Comparison of ENCODE assay signal across 20 cellular contexts in the genomic region with DNA sequence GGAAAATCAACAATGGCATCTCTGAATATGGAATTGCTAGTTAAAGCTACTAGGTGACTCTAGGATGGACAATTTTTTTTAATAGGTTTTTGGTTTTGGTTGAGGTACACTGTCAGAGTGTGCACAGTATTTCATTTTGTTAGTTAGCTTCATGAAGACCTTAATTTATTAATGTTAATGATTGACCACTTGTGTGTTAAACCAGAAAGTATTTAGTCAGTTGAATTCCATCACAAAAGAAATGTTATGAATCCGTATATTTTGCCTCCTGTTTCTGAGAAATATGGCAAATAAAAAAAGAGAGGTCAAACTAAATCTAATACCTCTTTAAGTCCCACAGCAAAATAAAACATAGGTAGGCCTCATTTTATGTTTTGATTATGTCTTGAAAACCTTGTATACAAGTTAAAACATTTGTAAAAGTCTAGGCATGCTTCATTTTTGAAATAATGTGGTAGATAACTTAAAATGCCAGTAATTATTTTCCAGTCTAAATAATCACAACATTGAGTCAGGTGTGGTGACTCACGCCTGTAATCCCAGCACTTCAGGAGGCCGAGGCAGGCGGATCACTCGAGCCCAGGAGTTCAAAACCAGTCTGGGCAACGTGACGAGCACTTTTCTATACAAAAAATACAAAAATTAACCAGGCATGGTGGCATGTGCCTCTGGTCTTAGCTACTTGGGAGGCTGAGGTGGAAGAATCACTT. TPM values are rescaled to one million over a fixed set of nuclear protein-coding genes. Genes with fewer than 3 reads are reported as not detected.
DNase-seq lines count a peak whose midpoint lies in the region; ATAC-seq and TF ChIP-seq lines count a peak whose summit lies in the region.
"Had no signal": no experiment of that assay in that cellular context is flagged by ENCODE, and none has a peak within 500 bp of the region (broad histone marks: within the 10 kb centered on the region; RNA-seq: fewer than 3 reads in every experiment).

No MANE protein-coding gene starts in this region.

- H3K4me1 ChIP-seq in foreskin keratinocyte (no peaks in the 10 kb centered on the region), gastrocnemius medialis (peaks cover 0 to 14% of the 10 kb centered on the region in 2 donors)

- no peak overlapping the region for H3K4me3 Mint-ChIP-seq in Calu3 (ENCODE audit: low read depth, unreplicated experiment)
- H3K4me3 Mint-ChIP-seq: IgD-negative memory B cell, memory B cell, type B pancreatic cell had no signal

- H3K27me3 Mint-ChIP-seq in Calu3 (ENCODE audit: unreplicated experiment), result no peaks in the 10 kb centered on the region
- H3K27me3 Mint-ChIP-seq: memory B cell, type B pancreatic cell had no signal

- ATAC-seq in foreskin keratinocyte, result peak; percentile 58
- no peak for ATAC-seq in gastrocnemius medialis
- no peak for ATAC-seq in GM18873 (IDR thresholded peaks at IDR 0.05; ENCODE audit: low FRiP score, unreplicated experiment)
- ATAC-seq: activated naive CD4-positive, alpha-beta T cell treated with anti-CD3 and anti-CD28 coated beads, Interleukin-2, amount 50 U/mL, for 72 hours; Panc1 had no signal

- TF ChIP-seq POLR2A in gastrocnemius medialis (IDR thresholded peaks at IDR 0.05), result no peak

- in situ Hi-C loops in gastrocnemius medialis (cut with MboI; ENCODE audit: low sequenced_read_pairs in 4 of 4), result no loop called here

- H3K4me1 Mint-ChIP-seq in Calu3 (ENCODE audit: low read depth, unreplicated experiment), result peaks cover 9% of the 10 kb centered on the region
- H3K4me1 Mint-ChIP-seq: IgD-negative memory B cell, memory B cell had no signal

- DNase-seq in EH (ENCODE audit: low read depth) (peak; percentile 56), RPMI7951 (ENCODE audit: low read depth) (peak; percentile 25), foreskin keratinocyte (peak in 1 of 2 donors; percentile 25), gastrocnemius medialis (no peak), C1 segment of cervical spinal cord (lab: John Stamatoyannopoulos, UW) (no peak), SIG-M5 (lab: John Stamatoyannopoulos, UW) (no peak), Calu3 (no peak)
- DNase-seq: activated CD4-positive, alpha-beta T cell treated with anti-CD3 and anti-CD28 coated beads for 1 hour; activated CD8-positive, alpha-beta memory T cell treated with anti-CD3 and anti-CD28 coated beads, Interleukin-2, amount 50 U/mL, for 48 hours; DND-41; NCI-H1417; NCI-H510A treated with DMSO at 0.1 percent for 48 hours; nucleus accumbens; T-helper 1 cell had no signal

- no peaks in the 10 kb centered on the region for H3K36me3 Mint-ChIP-seq in Calu3 (ENCODE audit: insufficient read depth, unreplicated experiment)
- H3K36me3 Mint-ChIP-seq: activated naive CD4-positive, alpha-beta T cell treated with anti-CD3 and anti-CD28 coated beads, Interleukin-2, amount 50 U/mL, for 72 hours; IgD-negative memory B cell; memory B cell; type B pancreatic cell had no signal

- H3K27ac ChIP-seq in foreskin keratinocyte (no peak overlapping the region), gastrocnemius medialis (peak overlapping the region in 3 of 4 donors; percentile 41 to 58 (median 58))

- H3K27me3 ChIP-seq in foreskin keratinocyte (no peaks in the 10 kb centered on the region), gastrocnemius medialis (no peaks in the 10 kb centered on the region)

- H3K36me3 ChIP-seq in gastrocnemius medialis, result no peaks in the 10 kb centered on the region

- no peak overlapping the region for H3K27ac Mint-ChIP-seq in Calu3 (ENCODE audit: unreplicated experiment)
- H3K27ac Mint-ChIP-seq: activated naive CD4-positive, alpha-beta T cell treated with anti-CD3 and anti-CD28 coated beads, Interleukin-2, amount 50 U/mL, for 72 hours; IgD-negative memory B cell; memory B cell; type B pancreatic cell had no signal

- no peaks in the 10 kb centered on the region for H3K9me3 Mint-ChIP-seq in Calu3 (ENCODE audit: low read depth, unreplicated experiment)
- H3K9me3 Mint-ChIP-seq: activated naive CD4-positive, alpha-beta T cell treated with anti-CD3 and anti-CD28 coated beads, Interleukin-2, amount 50 U/mL, for 72 hours; type B pancreatic cell had no signal

- TF ChIP-seq CTCF in foreskin keratinocyte (conservative IDR thresholded peaks at IDR 0.05) (no peak), gastrocnemius medialis (IDR thresholded peaks at IDR 0.05 in 4 of 5, conservative IDR thresholded peaks at IDR 0.05 in 1 of 5) (no peak), Calu3 (IDR thresholded peaks at IDR 0.05; ENCODE audit: unreplicated experiment) (no peak)

- intact Hi-C loops in gastrocnemius medialis (cut with DNase I; ENCODE audit: low total_unique reads) (no loop called here), Calu3 (cut with micrococcal nuclease; ENCODE audit: unreplicated experiment) (loop anchor here (1.0 kb wide), 1 partner anchor 45 kb away; no protein-coding TSS in a partner anchor)

- H3K9me3 ChIP-seq in gastrocnemius medialis, result no peaks in the 10 kb centered on the region

- CTCF ChIA-PET in Calu3 (lab: Charles Lee), result interaction anchor here (0.6 kb wide), 1 partner anchor 18 kb away, joined by 4 read pairs; no protein-coding TSS in a partner anchor

- H3K4me3 ChIP-seq in gastrocnemius medialis, result no peak overlapping the region

- no TSS peak for BruUV-seq in Calu3 (replicated peaks; lab: Mats Ljungman, UMichigan)

RNA-seq across cellular contexts. Expression of a gene that starts 50.7 kb away (rescaled TPM):
- 47.7 and 74.6 TPM in 2 replicates for total RNA-seq in RPMI7951 (2014; rRNA removed; shearing (Covaris generic))
- total RNA-seq in foreskin keratinocyte (2.5 and 7.6 TPM in 2 replicates), gastrocnemius medialis (10 to 100 TPM in 2 of 4 donors, 1 to 10 TPM in 2; 5.7 to 20.4 (median 12.4) TPM), Calu3 (2022) (18.9 and 20.2 TPM in 2 replicates)
- polyA plus RNA-seq in foreskin keratinocyte, result 0.36 and 0.84 TPM in 2 replicates
- polyA plus RNA-seq: IgD-negative memory B cell had no signal

RNA-seq across cellular contexts. Expression of a gene that starts 50.7 kb away (rescaled TPM):
- 30.6 and 33.4 TPM in 2 replicates for total RNA-seq in RPMI7951 (2014; rRNA removed; shearing (Covaris generic))
- 16.2 and 17.1 TPM in 2 replicates for total RNA-seq in foreskin keratinocyte
- polyA plus RNA-seq in foreskin keratinocyte, result 21.4 and 22.3 TPM in 2 replicates
- total RNA-seq in gastrocnemius medialis, result 10 to 100 TPM; 13.8 to 28.5 (median 18.5) TPM
- 24.6 and 26.4 TPM in 2 replicates for total RNA-seq in Calu3 (2022)

Comparison
In these comparisons a context has a peak if more than half of its experiments do, and no peak if none do; other contexts are left out.
1. DNase-seq: peak in EH (single experiment) and RPMI7951 (single experiment); none in gastrocnemius medialis (0 of 2), C1 segment of cervical spinal cord (0 of 14), SIG-M5 (single experiment) and Calu3 (single experiment).